ENCODE assay signal across 20 cellular contexts in the genomic region with DNA sequence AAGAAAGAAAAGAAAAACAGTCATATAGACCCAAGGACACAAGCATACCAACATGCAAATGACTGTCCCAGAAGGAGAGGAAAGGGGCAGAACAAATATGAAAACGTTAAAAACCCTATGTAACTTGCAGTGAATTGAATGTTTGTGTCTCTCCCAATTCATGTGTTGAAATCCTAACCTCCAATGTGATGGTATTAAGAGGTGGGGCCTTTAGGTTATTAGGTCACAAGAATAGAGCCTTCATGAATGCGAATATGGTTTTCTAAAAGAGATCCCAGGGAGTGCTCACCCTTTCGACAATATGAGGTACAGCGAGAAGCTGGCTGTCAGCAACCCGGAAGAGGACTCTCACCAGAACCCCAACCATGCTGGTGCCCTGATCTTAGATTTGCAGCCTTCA. TPM values are rescaled to one million over a fixed set of nuclear protein-coding genes. Genes with fewer than 3 reads are reported as not detected.
DNase-seq lines count a peak whose midpoint lies in the region; ATAC-seq and TF ChIP-seq lines count a peak whose summit lies in the region.
"Had no signal": no experiment of that assay in that cellular context is flagged by ENCODE, and none has a peak within 500 bp of the region (broad histone marks: within the 10 kb centered on the region; RNA-seq: fewer than 3 reads in every experiment).

No MANE protein-coding gene starts in this region.

- no peak for ATAC-seq in left ventricle myocardium superior
- no peak for ATAC-seq in gastrocnemius medialis
- ATAC-seq: A549, SK-N-SH treated with all-trans-retinoic acid at 6 μM for 48 hours had no signal

- H3K27me3 ChIP-seq in cardiac muscle cell (no peaks in the 10 kb centered on the region), gastrocnemius medialis (no peaks in the 10 kb centered on the region)
- H3K27me3 ChIP-seq: BLaER1 treated with 17β-estradiol and CSF1 and Interleukin-3, amounts not matched to agents 10 nM and 100 nM had no signal

- H3K36me3 ChIP-seq in cardiac muscle cell (peaks cover 43% of the 10 kb centered on the region), OCI-LY7 (ENCODE audit: insufficient read depth, low read length) (peaks cover 95% of the 10 kb centered on the region), gastrocnemius medialis (peaks cover 0 to 74% of the 10 kb centered on the region in 2 donors)

- H4K20me1 ChIP-seq in OCI-LY7 (ENCODE audit: insufficient read depth, low read length): 0 out of 2 replicates have a peak, but pooled peaks cover 6% of the 10 kb centered on the region

- no peak for TF ChIP-seq POLR2A in gastrocnemius medialis (IDR thresholded peaks at IDR 0.05)

- BruUV-seq in OCI-LY7 (replicated peaks; lab: Mats Ljungman, UMichigan): TSS peak; percentile 34

- peaks cover 69% of the 10 kb centered on the region for H3K36me3 Mint-ChIP-seq in brain

- intact Hi-C loops in left ventricle myocardium superior (cut with micrococcal nuclease): no loop called here
- intact Hi-C loops in OCI-LY7 (cut with micrococcal nuclease; ENCODE audit: unreplicated experiment): no loop called here
- intact Hi-C loops in gastrocnemius medialis (cut with DNase I; ENCODE audit: low total_unique reads): no loop called here
- intact Hi-C loops in head of caudate nucleus (cut with DNase I): no loop called here

- POLR2A ChIA-PET in OCI-LY7 (lab: Charles Lee): interaction anchor here (0.6 kb wide), 1 partner anchor 11 kb away, joined by 5 read pairs; no protein-coding TSS in a partner anchor

- no peak overlapping the region for H3K4me3 Mint-ChIP-seq in brain

- peaks cover 15% of the 10 kb centered on the region for H3K4me1 Mint-ChIP-seq in brain

- H3K27ac Mint-ChIP-seq in brain: peak overlapping the region in 3 of 5 experiments; percentile 6 to 33 (median 20)

- H3K9me3 Mint-ChIP-seq in brain: no peaks in the 10 kb centered on the region

- H3K4me3 ChIP-seq in cardiac muscle cell: no peak overlapping the region
- no peak overlapping the region for H3K4me3 ChIP-seq in OCI-LY7 (ENCODE audit: low read depth, low read length, poor library complexity, severe bottlenecking)
- no peak overlapping the region for H3K4me3 ChIP-seq in gastrocnemius medialis
- H3K4me3 ChIP-seq: A549; BLaER1 treated with 17β-estradiol and CSF1 and Interleukin-3, amounts not matched to agents 10 nM and 100 nM had no signal

- CTCF ChIA-PET in OCI-LY7 (lab: Charles Lee; ENCODE audit: unreplicated experiment): no interaction called here

- no peaks in the 10 kb centered on the region for H3K4me1 ChIP-seq in cardiac muscle cell (ENCODE audit: low read depth)
- H3K4me1 ChIP-seq in OCI-LY7 (ENCODE audit: insufficient read depth, low read length, poor library complexity, severe bottlenecking): peaks cover 32% of the 10 kb centered on the region
- peaks cover 17 to 23% of the 10 kb centered on the region in 2 donors for H3K4me1 ChIP-seq in gastrocnemius medialis

- H3K4me2 ChIP-seq in OCI-LY7 (ENCODE audit: low read length): no peak overlapping the region
- H3K4me2 ChIP-seq: A549; BLaER1 treated with 17β-estradiol and CSF1 and Interleukin-3, amounts not matched to agents 10 nM and 100 nM had no signal

- no peaks in the 10 kb centered on the region for H3K9me2 ChIP-seq in OCI-LY7 (ENCODE audit: insufficient read depth, low read length)

- H2AFZ ChIP-seq in OCI-LY7 (ENCODE audit: low read length): no peak overlapping the region

- H3K27ac ChIP-seq in cardiac muscle cell (peak overlapping the region; percentile 39), OCI-LY7 (ENCODE audit: low read depth, low read length, poor library complexity, severe bottlenecking) (no peak overlapping the region), gastrocnemius medialis (peak overlapping the region in 3 of 4 donors; percentile 0 to 67 (median 14))
- H3K27ac ChIP-seq: A549; BLaER1 treated with 17β-estradiol and CSF1 and Interleukin-3, amounts not matched to agents 10 nM and 100 nM had no signal

- H3K9me3 ChIP-seq in cardiac muscle cell (ENCODE audit: low read depth) (no peaks in the 10 kb centered on the region), OCI-LY7 (ENCODE audit: low read length) (no peaks in the 10 kb centered on the region), gastrocnemius medialis (no peaks in the 10 kb centered on the region)
- H3K9me3 ChIP-seq: A549; BLaER1 treated with 17β-estradiol and CSF1 and Interleukin-3, amounts not matched to agents 10 nM and 100 nM had no signal

- no peaks in the 10 kb centered on the region for H3K27me3 Mint-ChIP-seq in brain

- in situ Hi-C loops in gastrocnemius medialis (cut with MboI; ENCODE audit: low sequenced_read_pairs in 4 of 4): no loop called here

- DNase-seq in cardiac muscle cell (ENCODE audit: low read depth in 1 of 2, low spot score in 1 of 2): no peak
- no peak for DNase-seq in left ventricle myocardium superior
- DNase-seq in OCI-LY7 (ENCODE audit: low spot score): no peak
- no peak for DNase-seq in gastrocnemius medialis
- no peak for DNase-seq in OCI-M2 (lab: John Stamatoyannopoulos, UW; ENCODE audit: unreplicated experiment)
- no peak for DNase-seq in head of caudate nucleus
- DNase-seq in activated gamma-delta T cell treated with Interleukin-2 at 50 U/mL for 16 hours: no peak
- DNase-seq: DND-41; H7; NCI-H1105; NCI-H2081; NCI-H2171 treated with DMSO at 0.1 percent for 48 hours; NCI-H446; NK-92 treated with Interleukin-12 subunit alpha and Interleukin-12 subunit beta, amount 100 ng/mL, for 24 hours; SHP77 had no signal

- no peak for TF ChIP-seq CTCF in cardiac muscle cell (IDR thresholded peaks at IDR 0.05; ENCODE audit: low read depth, low read length)
- TF ChIP-seq CTCF in OCI-LY7 (conservative IDR thresholded peaks at IDR 0.05; ENCODE audit: low read length): no peak
- TF ChIP-seq CTCF in brain (conservative IDR thresholded peaks at IDR 0.05): no peak
- no peak for TF ChIP-seq CTCF in gastrocnemius medialis (IDR thresholded peaks at IDR 0.05 in 4 of 5, conservative IDR thresholded peaks at IDR 0.05 in 1 of 5)

- peaks cover 3% of the 10 kb centered on the region; the same call in 1 of the 2 replicates for H3K79me2 ChIP-seq in OCI-LY7 (ENCODE audit: insufficient read depth, low read depth, low read length)

RNA-seq across cellular contexts. Expression of a gene that starts 13.9 kb away (rescaled TPM):
- total RNA-seq in cardiac muscle cell (127 and 154 TPM in 2 replicates), left ventricle myocardium superior (82.8 TPM), OCI-LY7 (2022) (326 and 350 TPM in 2 replicates), gastrocnemius medialis (100 to 1,000 TPM in 2 of 4 donors, 10 to 100 TPM in 2; 84.2 to 117 (median 106) TPM)
- polyA plus RNA-seq in cardiac muscle cell (205 and 224 TPM in 2 replicates), brain (ENCODE audit: insufficient read depth, low read depth, low replicate concordance) (221 TPM)
- total RNA-seq in OCI-LY7 (2014; rRNA removed; shearing (Covaris generic)): 146 and 184 TPM in 2 replicates

RNA-seq across cellular contexts. Expression of a gene that starts 14.4 kb away (rescaled TPM):
- total RNA-seq in cardiac muscle cell: 26.4 and 57.0 TPM in 2 replicates
- polyA plus RNA-seq in cardiac muscle cell: 58.7 and 75.2 TPM in 2 replicates
- total RNA-seq in left ventricle myocardium superior: 40.7 TPM
- total RNA-seq in OCI-LY7 (2014; rRNA removed; shearing (Covaris generic)): 69.7 and 86.3 TPM in 2 replicates
- 139 and 146 TPM in 2 replicates for total RNA-seq in OCI-LY7 (2022)
- polyA plus RNA-seq in brain (ENCODE audit: insufficient read depth, low read depth, low replicate concordance): 8.0 TPM
- 10 to 100 TPM; 25.0 to 54.6 (median 33.7) TPM for total RNA-seq in gastrocnemius medialis

RNA-seq across cellular contexts. Expression of a gene that starts 31.1 kb away (rescaled TPM):
- total RNA-seq in cardiac muscle cell: not detected in 2 replicates
- not detected in 2 replicates for polyA plus RNA-seq in cardiac muscle cell
- not detected for total RNA-seq in left ventricle myocardium superior
- not detected in 2 replicates for total RNA-seq in OCI-LY7 (2014; rRNA removed; shearing (Covaris generic))
- total RNA-seq in OCI-LY7 (2022): not detected in 2 replicates
- not detected for polyA plus RNA-seq in brain (ENCODE audit: insufficient read depth, low read depth, low replicate concordance)
- not detected for total RNA-seq in gastrocnemius medialis
- total RNA-seq: H7, RPMI7951 had no signal
- polyA plus RNA-seq: A549 had no signal
